17 cellular contexts compared by ENCODE assay signal in genomic region chr12:49871263-49871561, GRCh38. TPM values are rescaled to one million over a fixed set of nuclear protein-coding genes. Genes with fewer than 3 reads are reported as not detected.
"Had no signal": no experiment of that assay in that cellular context is flagged by ENCODE, and none has a peak within 500 bp of the region (broad histone marks: within the 10 kb centered on the region; RNA-seq: fewer than 3 reads in every experiment).

No MANE protein-coding gene starts in this region.

- H3K4me2 ChIP-seq: smooth muscle cell had no signal

- DNase-seq: activated CD4-positive, alpha-beta T cell treated with anti-CD3 and anti-CD28 coated beads, Interleukin-2, amount 50 U/mL, for 48 hours; activated CD4-positive, CD25-positive, alpha-beta regulatory T cell treated with anti-CD3 and anti-CD28 coated beads, Interleukin-2, amount 50 U/mL, for 72 hours; activated naive CD8-positive, alpha-beta T cell treated with anti-CD3 and anti-CD28 coated beads for 36 hours; activated T-cell treated with anti-CD3 and anti-CD28 coated beads, Interleukin-2, amount 50 U/mL, for 48 hours; amygdala; body of pancreas; effector memory CD8-positive, alpha-beta T cell; gastrocnemius medialis; heart right ventricle; left cardiac atrium; mammary epithelial cell; naive thymus-derived CD4-positive, alpha-beta T cell; stomach had no signal

- H3K4me3 ChIP-seq: body of pancreas, gastrocnemius medialis, heart right ventricle, smooth muscle cell, stomach, uterus had no signal

- H3K36me3 ChIP-seq: gastrocnemius medialis, heart right ventricle, stomach, uterus had no signal

- H3K27me3 ChIP-seq: body of pancreas, gastrocnemius medialis, uterus had no signal

- H3K9me3 ChIP-seq: body of pancreas, gastrocnemius medialis, heart right ventricle, stomach, uterus had no signal

- H3K27ac ChIP-seq: body of pancreas, gastrocnemius medialis, heart right ventricle, stomach, uterus had no signal

- ATAC-seq: body of pancreas; effector memory CD8-positive, alpha-beta T cell; gastrocnemius medialis; heart right ventricle; left cardiac atrium; naive thymus-derived CD4-positive, alpha-beta T cell had no signal

RNA-seq across cellular contexts. Expression of gene FAIM2, which starts 32.5 kb away (rescaled TPM):
- total RNA-seq: epithelial cell of proximal tubule, mammary epithelial cell, mononuclear cell had no signal
